In genomic region chr5:136724161-136724560, GRCh38 we compare ENCODE assay signal across 31 cellular contexts.
A peak's percentile ranks its signal among the peaks of the same experiment; 100 is the strongest.
DNase-seq lines count a peak whose midpoint lies in the region; FAIRE-seq and TF ChIP-seq lines count a peak whose summit lies in the region.
"Had no signal": no experiment of that assay in that cellular context is flagged by ENCODE, and none has a peak within 500 bp of the region (broad histone marks: within the 10 kb centered on the region; RNA-seq: fewer than 3 reads in every experiment).

No MANE protein-coding gene starts in this region.

- TF ChIP-seq CTCF in epithelial cell of esophagus (IDR thresholded peaks at IDR 0.05; ENCODE audit: insufficient read depth, low read depth, low read length, missing control alignments) (no peak), nephron progenitor cell (IDR thresholded peaks at IDR 0.05) (no peak), endothelial cell (IDR thresholded peaks at IDR 0.05; ENCODE audit: unreplicated experiment) (no peak)

- H3K27ac ChIP-seq in mesendoderm (ENCODE audit: low read depth, low read length): no peak overlapping the region
- H3K27ac ChIP-seq: RWPE1, SK-N-MC had no signal

- no peak overlapping the region for H3K9ac ChIP-seq in mesendoderm (ENCODE audit: low read length)

- no peaks in the 10 kb centered on the region for H3K4me1 ChIP-seq in mesendoderm (ENCODE audit: control insufficient read depth, low read depth, low read length)
- H3K4me1 ChIP-seq: BE2C had no signal

- no peaks in the 10 kb centered on the region for H3K79me1 ChIP-seq in mesendoderm (ENCODE audit: low read length)

- no peak overlapping the region for H3K56ac ChIP-seq in mesendoderm (ENCODE audit: low read length)

- peak overlapping the region; percentile 20 for H2BK15ac ChIP-seq in mesendoderm (replicated peaks; ENCODE audit: low read depth)

- no peaks in the 10 kb centered on the region for H3K36me3 ChIP-seq in mesendoderm (ENCODE audit: control insufficient read depth, insufficient read depth, low read length)
- H3K36me3 ChIP-seq: BE2C had no signal

- H2AK5ac ChIP-seq in mesendoderm (ENCODE audit: low read length): no peak overlapping the region

- WGBS in mesendoderm (ENCODE audit: extremely low coverage, insufficient coverage, low lambda C conversion rate): no CpG with 5 or more reads among the region's 2 CpGs

- DNase-seq in SIG-M5 treated with dmso at 0.1 percent for 504 hours (lab: John Stamatoyannopoulos, UW; ENCODE audit: unreplicated experiment): peak; percentile 16
- DNase-seq in SIG-M5 (lab: John Stamatoyannopoulos, UW): no peak
- peak; percentile 83 for DNase-seq in epithelial cell of esophagus (ENCODE audit: low read depth)
- DNase-seq in mesendoderm: no peak
- no peak for DNase-seq in GM12892 (ENCODE audit: insufficient read length)
- no peak for DNase-seq in nephron progenitor cell
- DNase-seq in endothelial cell (ENCODE audit: low spot score): no peak
- DNase-seq in cerebellar cortex (ENCODE audit: low spot score): no peak
- DNase-seq: 8988T; ACHN; BE2C; CD8-positive, alpha-beta memory T cell; DMS153; DND-41; HCEC 1CT; Kasumi-1; MV-4-11; NCI-H1105; NCI-H146; NCI-H1930; NCI-H2107; NCI-H446; NCI-H524 treated with DMSO at 0.1 percent for 48 hours; SHP77 had no signal

- H3K4me3 ChIP-seq in epithelial cell of esophagus (ENCODE audit: low read length) (no peak overlapping the region), mesendoderm (ENCODE audit: low read length) (no peak overlapping the region)
- H3K4me3 ChIP-seq: GM12878, K562, SK-N-MC had no signal

- no peak overlapping the region for H3K4me2 ChIP-seq in mesendoderm (ENCODE audit: low read length)

- H3K4me1 Mint-ChIP-seq in nephron progenitor cell: peaks cover 7% of the 10 kb centered on the region
- peaks cover 5% of the 10 kb centered on the region for H3K4me1 Mint-ChIP-seq in endothelial cell (ENCODE audit: unreplicated experiment)
- H3K4me1 Mint-ChIP-seq: CD14-positive monocyte; CD8-positive, alpha-beta memory T cell had no signal

- H2BK5ac ChIP-seq in mesendoderm (ENCODE audit: low read length): no peak overlapping the region

- H3K27me3 ChIP-seq in mesendoderm (ENCODE audit: insufficient read depth, low read length, poor library complexity): no peaks in the 10 kb centered on the region
- H3K27me3 ChIP-seq: BE2C had no signal

- peak overlapping the region; percentile 25 for H3K18ac ChIP-seq in mesendoderm (ENCODE audit: low read length)

- no peak overlapping the region for H3K27ac Mint-ChIP-seq in nephron progenitor cell
- H3K27ac Mint-ChIP-seq in endothelial cell (ENCODE audit: unreplicated experiment): no peak overlapping the region
- H3K27ac Mint-ChIP-seq: CD14-positive monocyte; CD8-positive, alpha-beta memory T cell had no signal

- H3K9me3 Mint-ChIP-seq in nephron progenitor cell: no peaks in the 10 kb centered on the region
- H3K9me3 Mint-ChIP-seq in endothelial cell (ENCODE audit: unreplicated experiment): no peaks in the 10 kb centered on the region

- H2BK120ac ChIP-seq in mesendoderm (ENCODE audit: low read depth, low read length): no peak overlapping the region

- no peak overlapping the region for H3K4ac ChIP-seq in mesendoderm (ENCODE audit: low read depth, low read length)

- no peak for FAIRE-seq in GM12892 (lab: Jason Lieb, UNC)
- FAIRE-seq: GM12878, H1, HTR-8/SVneo, K562 had no signal

- no peaks in the 10 kb centered on the region for H3K79me2 ChIP-seq in mesendoderm (ENCODE audit: control insufficient read depth, insufficient read depth, low read length)

- H3K36me3 Mint-ChIP-seq in nephron progenitor cell (ENCODE audit: low read depth) (no peaks in the 10 kb centered on the region), endothelial cell (ENCODE audit: low read depth, unreplicated experiment) (no peaks in the 10 kb centered on the region)
- H3K36me3 Mint-ChIP-seq: CD14-positive monocyte had no signal

- H3K4me3 Mint-ChIP-seq in nephron progenitor cell (no peak overlapping the region), endothelial cell (ENCODE audit: unreplicated experiment) (no peak overlapping the region)
- H3K4me3 Mint-ChIP-seq: CD14-positive monocyte; CD8-positive, alpha-beta memory T cell had no signal

- no peak overlapping the region for H4K8ac ChIP-seq in mesendoderm (ENCODE audit: low read depth, low read length)

- H3K23ac ChIP-seq in mesendoderm (ENCODE audit: low read length): no peak overlapping the region

- H4K5ac ChIP-seq in mesendoderm (ENCODE audit: low read length): no peak overlapping the region

- TF ChIP-seq POLR2A in GM12892 (IDR thresholded peaks at IDR 0.05; ENCODE audit: low read depth, low read length): no peak

- peaks cover 3% of the 10 kb centered on the region for H3K27me3 Mint-ChIP-seq in nephron progenitor cell (ENCODE audit: low read depth, poor library complexity)
- no peaks in the 10 kb centered on the region for H3K27me3 Mint-ChIP-seq in endothelial cell (ENCODE audit: unreplicated experiment)
- H3K27me3 Mint-ChIP-seq: CD8-positive, alpha-beta memory T cell had no signal

Comparison
In these comparisons a context has a peak if more than half of its experiments do, and no peak if none do; other contexts are left out.
1. DNase-seq: peak in SIG-M5 treated with dmso at 0.1 percent for 504 hours (single experiment) and epithelial cell of esophagus (single experiment); none in SIG-M5 (single experiment), mesendoderm (single experiment), GM12892 (single experiment), nephron progenitor cell (single experiment), endothelial cell (single experiment) and cerebellar cortex (single experiment).